ENCODE assay signal across 15 cellular contexts in the genomic region with DNA sequence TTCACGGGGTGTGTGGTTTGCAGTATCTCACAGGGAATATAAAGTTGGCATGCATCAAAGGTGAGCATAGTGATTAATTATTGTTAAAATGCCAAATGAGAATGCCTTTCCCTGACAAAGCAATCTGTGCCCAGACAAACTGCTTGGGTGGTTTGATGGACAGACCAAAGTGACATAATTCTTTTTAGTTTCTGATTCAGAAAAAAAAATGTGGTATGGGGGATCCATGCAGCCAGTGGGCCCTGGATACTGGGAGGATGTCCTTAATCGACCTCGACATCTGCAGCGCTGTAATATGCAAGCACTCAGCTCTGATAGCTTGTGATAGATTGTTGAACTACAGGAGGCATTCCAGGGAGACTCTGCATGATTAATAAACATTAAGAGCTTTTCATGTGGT.
"Had no signal": no experiment of that assay in that cellular context is flagged by ENCODE, and none has a peak within 500 bp of the region (broad histone marks: within the 10 kb centered on the region; RNA-seq: fewer than 3 reads in every experiment).

No MANE protein-coding gene starts in this region.

- H3K27ac ChIP-seq: esophagus muscularis mucosa had no signal

- H3K27me3 ChIP-seq: esophagus muscularis mucosa had no signal

- H3K36me3 Mint-ChIP-seq: activated naive CD4-positive, alpha-beta T cell treated with anti-CD3 and anti-CD28 coated beads, Interleukin-2, amount 50 U/mL, for 24 hours; naive thymus-derived CD4-positive, alpha-beta T cell; stimulated activated naive B cell treated with anti-CD40 and anti-IgM and Interleukin-4, amounts not matched to agents 10 μg/mL and 1 μg/mL and 100 μg/mL, for 72 hours had no signal

- H3K4me3 ChIP-seq: esophagus muscularis mucosa, lung had no signal

- H3K27me3 Mint-ChIP-seq: activated naive CD4-positive, alpha-beta T cell treated with anti-CD3 and anti-CD28 coated beads, Interleukin-2, amount 50 U/mL, for 24 hours; naive thymus-derived CD4-positive, alpha-beta T cell; stimulated activated naive B cell treated with anti-CD40 and anti-IgM and Interleukin-4, amounts not matched to agents 10 μg/mL and 1 μg/mL and 100 μg/mL, for 72 hours had no signal

- H3K4me1 Mint-ChIP-seq: activated naive CD4-positive, alpha-beta T cell treated with anti-CD3 and anti-CD28 coated beads, Interleukin-2, amount 50 U/mL, for 24 hours; naive thymus-derived CD4-positive, alpha-beta T cell; stimulated activated naive B cell treated with anti-CD40 and anti-IgM and Interleukin-4, amounts not matched to agents 10 μg/mL and 1 μg/mL and 100 μg/mL, for 72 hours had no signal

- H3K27ac Mint-ChIP-seq: activated naive CD4-positive, alpha-beta T cell treated with anti-CD3 and anti-CD28 coated beads, Interleukin-2, amount 50 U/mL, for 24 hours; naive thymus-derived CD4-positive, alpha-beta T cell; stimulated activated naive B cell treated with anti-CD40 and anti-IgM and Interleukin-4, amounts not matched to agents 10 μg/mL and 1 μg/mL and 100 μg/mL, for 72 hours had no signal

- H3K36me3 ChIP-seq: esophagus muscularis mucosa had no signal

- DNase-seq: activated CD4-positive, alpha-beta T cell treated with anti-CD3 and anti-CD28 coated beads, Interleukin-2, amount 50 U/mL, for 4 hours; activated CD4-positive, CD25-positive, alpha-beta regulatory T cell treated with anti-CD3 and anti-CD28 coated beads, Interleukin-2, amount 50 U/mL, for 72 hours; activated effector memory CD4-positive, alpha-beta T cell treated with Interleukin-2 at 50 U/mL for 16 hours; activated T-cell treated with anti-CD3 and anti-CD28 coated beads, Interleukin-2, amount 50 U/mL, for 1 hour; left colon; naive thymus-derived CD4-positive, alpha-beta T cell; posterior cingulate gyrus; right cardiac atrium; small intestine; stimulated activated naive B cell treated with anti-CD40 and anti-IgM and Interleukin-4, amounts not matched to agents 10 μg/mL and 1 μg/mL and 100 μg/mL, for 72 hours; substantia nigra; trophoblast cell had no signal

- H3K4me3 Mint-ChIP-seq: activated naive CD4-positive, alpha-beta T cell treated with anti-CD3 and anti-CD28 coated beads, Interleukin-2, amount 50 U/mL, for 24 hours; naive thymus-derived CD4-positive, alpha-beta T cell; stimulated activated naive B cell treated with anti-CD40 and anti-IgM and Interleukin-4, amounts not matched to agents 10 μg/mL and 1 μg/mL and 100 μg/mL, for 72 hours had no signal

- ATAC-seq: left colon; naive thymus-derived CD4-positive, alpha-beta T cell; right cardiac atrium; stimulated activated naive B cell treated with anti-CD40 and anti-IgM and Interleukin-4, amounts not matched to agents 10 μg/mL and 1 μg/mL and 100 μg/mL, for 72 hours had no signal
